ENCODE assay signal across 9 cellular contexts in genomic region chr15:90413411-90414379, GRCh38. TPM values are rescaled to one million over a fixed set of nuclear protein-coding genes. Genes with fewer than 3 reads are reported as not detected.
DNase-seq lines count a peak whose midpoint lies in the region; ATAC-seq, FAIRE-seq and TF ChIP-seq lines count a peak whose summit lies in the region.
"Had no signal": no experiment of that assay in that cellular context is flagged by ENCODE, and none has a peak within 500 bp of the region (broad histone marks: within the 10 kb centered on the region; RNA-seq: fewer than 3 reads in every experiment).

No MANE protein-coding gene starts in this region.

- peaks cover 11% of the 10 kb centered on the region for H3K9me3 Mint-ChIP-seq in activated CD4-positive, alpha-beta T cell treated with anti-CD3 and anti-CD28 coated beads for 36 hours (ENCODE audit: low read depth)
- peaks cover 4 to 8% of the 10 kb centered on the region in 2 donors for H3K9me3 Mint-ChIP-seq in activated naive CD4-positive, alpha-beta T cell treated with anti-CD3 and anti-CD28 coated beads, Interleukin-2, amount 50 U/mL, for 72 hours

- peak overlapping the region; percentile 91 for H3K27ac Mint-ChIP-seq in activated CD4-positive, alpha-beta T cell treated with anti-CD3 and anti-CD28 coated beads for 36 hours
- peak overlapping the region; percentile 38 to 89 for H3K27ac Mint-ChIP-seq in activated naive CD4-positive, alpha-beta T cell treated with anti-CD3 and anti-CD28 coated beads, Interleukin-2, amount 50 U/mL, for 72 hours

- intact Hi-C loops in activated CD4-positive, alpha-beta T cell treated with anti-CD3 and anti-CD28 coated beads for 36 hours (cut with DNase I, micrococcal nuclease) = no loop called here

- H3K4me3 Mint-ChIP-seq in activated CD4-positive, alpha-beta T cell treated with anti-CD3 and anti-CD28 coated beads for 36 hours = peak overlapping the region; percentile 32

- H3K4me3 ChIP-seq in right atrium auricular region (no peak overlapping the region), thoracic aorta (peak overlapping the region; percentile 48)

- H3K36me3 ChIP-seq in right atrium auricular region (no peaks in the 10 kb centered on the region), thoracic aorta (no peaks in the 10 kb centered on the region)

- CTCF ChIA-PET in activated CD4-positive, alpha-beta T cell treated with anti-CD3 and anti-CD28 coated beads for 36 hours (lab: Charles Lee) = interaction anchor here (0.6 to 1.1 kb wide), 3 partner anchors 14 to 79 kb away, joined by 3 to 4 read pairs (median 3); no protein-coding TSS in a partner anchor

- no peaks in the 10 kb centered on the region for H3K27me3 Mint-ChIP-seq in activated CD4-positive, alpha-beta T cell treated with anti-CD3 and anti-CD28 coated beads for 36 hours
- H3K27me3 Mint-ChIP-seq: stimulated activated naive B cell treated with anti-CD40 and anti-IgM and Interleukin-4, amounts not matched to agents 10 μg/mL and 1 μg/mL and 100 μg/mL, for 72 hours had no signal

- H3K9me3 ChIP-seq in right atrium auricular region = no peaks in the 10 kb centered on the region
- H3K9me3 ChIP-seq in thoracic aorta = no peaks in the 10 kb centered on the region

- TF ChIP-seq CTCF in right atrium auricular region (IDR thresholded peaks at IDR 0.05) (no peak), thoracic aorta (IDR thresholded peaks at IDR 0.05) (no peak)

- H3K36me3 Mint-ChIP-seq in activated CD4-positive, alpha-beta T cell treated with anti-CD3 and anti-CD28 coated beads for 36 hours (ENCODE audit: low read depth) = peaks cover 36% of the 10 kb centered on the region
- peaks cover 8 to 51% of the 10 kb centered on the region in 2 donors for H3K36me3 Mint-ChIP-seq in activated naive CD4-positive, alpha-beta T cell treated with anti-CD3 and anti-CD28 coated beads, Interleukin-2, amount 50 U/mL, for 72 hours

- FAIRE-seq in H54 (lab: Jason Lieb, UNC) = no peak

- DNase-seq in activated CD4-positive, alpha-beta T cell treated with anti-CD3 and anti-CD28 coated beads for 36 hours = no peak
- DNase-seq in activated CD4-positive, alpha-beta T cell treated with anti-CD3 and anti-CD28 coated beads, Interleukin-2, amount 50 U/mL, for 48 hours = no peak
- DNase-seq in activated naive CD4-positive, alpha-beta T cell treated with anti-CD3 and anti-CD28 coated beads, Interleukin-2, amount 50 U/mL, for 72 hours (ENCODE audit: low spot score in 2 of 2) = no peak
- no peak for DNase-seq in right atrium auricular region (ENCODE audit: low spot score)
- DNase-seq in thoracic aorta (ENCODE audit: low spot score) = no peak
- DNase-seq in H54 (ENCODE audit: insufficient read length, low spot score) = no peak

- no peak for ATAC-seq in activated CD4-positive, alpha-beta T cell treated with anti-CD3 and anti-CD28 coated beads for 36 hours
- no peak for ATAC-seq in activated naive CD4-positive, alpha-beta T cell treated with anti-CD3 and anti-CD28 coated beads, Interleukin-2, amount 50 U/mL, for 72 hours
- ATAC-seq in thoracic aorta (ENCODE audit: insufficient number of reproducible peaks, low FRiP score, low read depth) (peak; percentile 54), HG02571 (IDR thresholded peaks at IDR 0.05; ENCODE audit: unreplicated experiment) (no peak), GM18907 (IDR thresholded peaks at IDR 0.05; ENCODE audit: unreplicated experiment) (no peak)

- no peak for TF ChIP-seq POLR2A in H54 (IDR thresholded peaks at IDR 0.05; ENCODE audit: low read depth, low read length)

- POLR2A ChIA-PET in activated CD4-positive, alpha-beta T cell treated with anti-CD3 and anti-CD28 coated beads for 36 hours (lab: Charles Lee) = interaction anchor here (0.5 kb wide), 1 partner anchor 42 kb away, joined by 5 read pairs; no protein-coding TSS in a partner anchor

- H3K4me1 Mint-ChIP-seq in activated CD4-positive, alpha-beta T cell treated with anti-CD3 and anti-CD28 coated beads for 36 hours = peaks cover 81% of the 10 kb centered on the region

- H3K27me3 ChIP-seq in right atrium auricular region (no peaks in the 10 kb centered on the region), thoracic aorta (replicated peaks; ENCODE audit: insufficient read depth) (no peaks in the 10 kb centered on the region)

- H3K27ac ChIP-seq in right atrium auricular region (peak overlapping the region; percentile 4 to 59), thoracic aorta (peak overlapping the region; percentile 38 to 67)

- H3K4me1 ChIP-seq in right atrium auricular region (peaks cover 0 to 45% of the 10 kb centered on the region in 2 donors), thoracic aorta (ENCODE audit: control insufficient read depth in 1 of 2, low read depth in 2 of 2) (peaks cover 43 to 57% of the 10 kb centered on the region in 2 donors)

RNA-seq across cellular contexts. Expression of gene IQGAP1, which starts 25.7 kb away (rescaled TPM):
- total RNA-seq in activated CD4-positive, alpha-beta T cell treated with anti-CD3 and anti-CD28 coated beads for 36 hours = 100 to 1,000 TPM; 181 to 334 TPM
- total RNA-seq in activated naive CD4-positive, alpha-beta T cell treated with anti-CD3 and anti-CD28 coated beads, Interleukin-2, amount 50 U/mL, for 72 hours = 100 to 1,000 TPM; 185 to 192 TPM
- total RNA-seq in right atrium auricular region (10 to 100 TPM; 56.5 to 96.3 TPM), thoracic aorta (100 to 1,000 TPM; 280 to 340 TPM)
